In the genomic region with DNA sequence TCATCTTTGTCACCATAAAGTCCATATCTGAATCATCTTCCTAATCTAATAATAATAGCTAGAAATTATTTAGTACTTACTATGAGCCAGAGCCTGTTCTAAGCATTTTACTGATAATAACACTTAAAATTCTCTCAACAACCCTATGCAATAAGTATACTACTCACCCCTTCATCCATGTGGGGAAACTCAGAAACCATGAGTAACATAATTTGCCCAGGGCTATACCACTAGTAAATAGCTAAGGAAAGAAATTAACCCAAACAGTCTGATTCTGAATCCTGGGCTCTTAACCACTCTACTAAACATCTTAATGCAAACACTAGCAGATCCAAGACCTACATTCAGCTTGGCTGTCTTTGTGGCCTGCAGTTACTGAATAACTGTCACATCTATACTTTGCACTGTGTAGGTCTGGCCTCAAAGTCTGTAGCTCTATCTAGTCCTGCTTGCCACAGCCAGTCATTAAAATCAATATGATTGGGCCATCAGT, we compare ENCODE assay signal across 21 cellular contexts.
DNase-seq lines count a peak whose midpoint lies in the region; ATAC-seq, FAIRE-seq and TF ChIP-seq lines count a peak whose summit lies in the region.
"Had no signal": no experiment of that assay in that cellular context is flagged by ENCODE, and none has a peak within 500 bp of the region (broad histone marks: within the 10 kb centered on the region; RNA-seq: fewer than 3 reads in every experiment).

No MANE protein-coding gene starts in this region.

- in situ Hi-C loops in mammary epithelial cell (cut with MboI; ENCODE audit: low sequenced_read_pairs in 2 of 2): no loop called here

- no peak overlapping the region for H3K27ac ChIP-seq in mammary epithelial cell (ENCODE audit: insufficient read depth, low read depth, low read length)
- H3K27ac ChIP-seq in breast epithelium: no peak overlapping the region
- H3K27ac ChIP-seq in foreskin keratinocyte: no peak overlapping the region
- no peak overlapping the region for H3K27ac ChIP-seq in osteoblast (ENCODE audit: low read depth, low read length)
- H3K27ac ChIP-seq: A549; BLaER1 treated with 17β-estradiol and CSF1 and Interleukin-3, amounts not matched to agents 10 nM and 100 nM; C4-2B had no signal

- peak; percentile 73 for ATAC-seq in foreskin keratinocyte
- ATAC-seq: A549; CD8-positive, alpha-beta T cell; GM12878 had no signal

- H3K4me3 ChIP-seq in mammary epithelial cell (replicated peaks in 1 of 3; ENCODE audit: insufficient read depth in 1 of 3, low read depth in 2 of 3, low read length in 3 of 3): no peak overlapping the region
- H3K4me3 ChIP-seq in breast epithelium: no peak overlapping the region
- H3K4me3 ChIP-seq in bronchial epithelial cell (ENCODE audit: low read depth, low read length): no peak overlapping the region
- no peak overlapping the region for H3K4me3 ChIP-seq in osteoblast (ENCODE audit: insufficient read depth, low read length)
- H3K4me3 ChIP-seq: A549; BLaER1 treated with 17β-estradiol and CSF1 and Interleukin-3, amounts not matched to agents 10 nM and 100 nM; GM12878 had no signal

- H3K4me1 ChIP-seq in mammary epithelial cell (ENCODE audit: insufficient read depth, low read length) (no peaks in the 10 kb centered on the region), breast epithelium (no peaks in the 10 kb centered on the region), foreskin keratinocyte (peaks cover 18% of the 10 kb centered on the region), osteoblast (ENCODE audit: insufficient read depth, low read length) (no peaks in the 10 kb centered on the region)
- H3K4me1 ChIP-seq: A549; BLaER1 treated with 17β-estradiol and CSF1 and Interleukin-3, amounts not matched to agents 10 nM and 100 nM; Caco-2 had no signal

- H3K27me3 ChIP-seq in mammary epithelial cell (ENCODE audit: insufficient read depth, low read length) (no peaks in the 10 kb centered on the region), breast epithelium (no peaks in the 10 kb centered on the region), bronchial epithelial cell (ENCODE audit: control insufficient read depth, insufficient read depth, low read length) (no peaks in the 10 kb centered on the region), foreskin keratinocyte (no peaks in the 10 kb centered on the region), osteoblast (ENCODE audit: insufficient read depth, low read length) (no peaks in the 10 kb centered on the region)
- H3K27me3 ChIP-seq: BLaER1 treated with 17β-estradiol and CSF1 and Interleukin-3, amounts not matched to agents 10 nM and 100 nM had no signal

- dilution Hi-C loops in mammary epithelial cell (cut with HindIII; ENCODE audit: low sequenced_read_pairs): no loop called here

- no peaks in the 10 kb centered on the region for H3K36me3 ChIP-seq in mammary epithelial cell (ENCODE audit: insufficient read depth, low read length)
- no peaks in the 10 kb centered on the region for H3K36me3 ChIP-seq in breast epithelium
- H3K36me3 ChIP-seq in bronchial epithelial cell (ENCODE audit: control insufficient read depth, insufficient read depth, low read length): no peaks in the 10 kb centered on the region
- no peaks in the 10 kb centered on the region for H3K36me3 ChIP-seq in osteoblast (ENCODE audit: insufficient read depth, low read length)
- H3K36me3 ChIP-seq: BLaER1 treated with 17β-estradiol and CSF1 and Interleukin-3, amounts not matched to agents 10 nM and 100 nM had no signal

- intact Hi-C loops in mammary epithelial cell (cut with micrococcal nuclease) (no loop called here), breast epithelium (cut with DNase I; ENCODE audit: low total_unique reads) (no loop called here)

- no peaks in the 10 kb centered on the region for H4K20me1 ChIP-seq in mammary epithelial cell (ENCODE audit: insufficient read depth, low read length)
- no peaks in the 10 kb centered on the region for H4K20me1 ChIP-seq in osteoblast (ENCODE audit: insufficient read depth, low read length)
- H4K20me1 ChIP-seq: BLaER1 treated with 17β-estradiol and CSF1 and Interleukin-3, amounts not matched to agents 10 nM and 100 nM had no signal

- DNase-seq in mammary epithelial cell (peak; percentile 17), breast epithelium (ENCODE audit: low spot score in 2 of 2) (no peak), bronchial epithelial cell (ENCODE audit: low read depth) (peak; percentile 27), foreskin keratinocyte (peak in 1 of 2 donors; percentile 61), osteoblast (ENCODE audit: insufficient read length, low spot score, missing footprints) (no peak), GM10266 (ENCODE audit: extremely low spot score) (no peak), HuH-7.5 (ENCODE audit: low spot score) (no peak)
- DNase-seq: AML-193; Caco-2; Calu3; CD4-positive, alpha-beta T cell; CD8-positive, alpha-beta T cell; DMS79 treated with DMSO at 0.1 percent for 48 hours; GF-D8 had no signal

- no peak for FAIRE-seq in bronchial epithelial cell (lab: Jason Lieb, UNC)
- FAIRE-seq: A549, G401.6, GM12878, GM12892, GM18507 had no signal

- no peak for TF ChIP-seq POLR2A in breast epithelium (IDR thresholded peaks at IDR 0.05)

- no peaks in the 10 kb centered on the region for H3K9me3 ChIP-seq in mammary epithelial cell (replicated peaks; ENCODE audit: insufficient read depth, low read length)
- no peaks in the 10 kb centered on the region for H3K9me3 ChIP-seq in breast epithelium
- H3K9me3 ChIP-seq in osteoblast (ENCODE audit: low read depth, low read length): no peaks in the 10 kb centered on the region
- H3K9me3 ChIP-seq: A549; BLaER1 treated with 17β-estradiol and CSF1 and Interleukin-3, amounts not matched to agents 10 nM and 100 nM; Caco-2 had no signal

- BruUV-seq in mammary epithelial cell (replicated peaks; lab: Mats Ljungman, UMichigan): no TSS peak

- CTCF ChIA-PET in mammary epithelial cell (lab: Charles Lee; ENCODE audit: low non-redundant PET): no interaction called here

- H3K9ac ChIP-seq in mammary epithelial cell (ENCODE audit: insufficient read depth, low read length): no peak overlapping the region
- H3K9ac ChIP-seq: BLaER1 treated with 17β-estradiol and CSF1 and Interleukin-3, amounts not matched to agents 10 nM and 100 nM had no signal

- H3K79me2 ChIP-seq in mammary epithelial cell (ENCODE audit: insufficient read depth, low read length): no peaks in the 10 kb centered on the region
- no peaks in the 10 kb centered on the region for H3K79me2 ChIP-seq in osteoblast (ENCODE audit: insufficient read depth, low read length)

- H3K4me2 ChIP-seq in mammary epithelial cell (ENCODE audit: insufficient read depth, low read depth, low read length) (no peak overlapping the region), osteoblast (ENCODE audit: insufficient read depth, low read length) (no peak overlapping the region)
- H3K4me2 ChIP-seq: A549; BLaER1 treated with 17β-estradiol and CSF1 and Interleukin-3, amounts not matched to agents 10 nM and 100 nM had no signal

- H2AFZ ChIP-seq in mammary epithelial cell (ENCODE audit: low read depth, low read length) (no peak overlapping the region), osteoblast (ENCODE audit: low read length) (no peak overlapping the region)

- no peak for TF ChIP-seq CTCF in mammary epithelial cell (conservative IDR thresholded peaks at IDR 0.05 in 1 of 2, IDR thresholded peaks at IDR 0.05 in 1 of 2; ENCODE audit: extremely low read depth in 1 of 2, insufficient read depth in 1 of 2, low read depth in 1 of 2, low read length in 2 of 2)
- TF ChIP-seq CTCF in breast epithelium (IDR thresholded peaks at IDR 0.05): no peak
- TF ChIP-seq CTCF in bronchial epithelial cell (IDR thresholded peaks at IDR 0.05; ENCODE audit: insufficient read depth, low read length, severe bottlenecking): no peak
- no peak for TF ChIP-seq CTCF in foreskin keratinocyte (conservative IDR thresholded peaks at IDR 0.05)
- TF ChIP-seq CTCF in osteoblast (IDR thresholded peaks at IDR 0.05; ENCODE audit: extremely low read depth, low read depth, low read length): no peak
- TF ChIP-seq CTCF in GM10266 (IDR thresholded peaks at IDR 0.05; ENCODE audit: control insufficient read depth, insufficient read depth, low read depth, missing control alignments): no peak

Comparison
In these comparisons a context has a peak if more than half of its experiments do, and no peak if none do; other contexts are left out.
1. DNase-seq: peak in mammary epithelial cell (single experiment) and bronchial epithelial cell (single experiment); none in breast epithelium (0 of 2), osteoblast (single experiment), GM10266 (single experiment) and HuH-7.5 (single experiment).